In genomic region chr13:94050039-94050438, GRCh38 we compare ENCODE assay signal across 21 cellular contexts.
A peak's percentile ranks its signal among the peaks of the same experiment; 100 is the strongest.
DNase-seq lines count a peak whose midpoint lies in the region; ATAC-seq and TF ChIP-seq lines count a peak whose summit lies in the region.
"Had no signal": no experiment of that assay in that cellular context is flagged by ENCODE, and none has a peak within 500 bp of the region (broad histone marks: within the 10 kb centered on the region; RNA-seq: fewer than 3 reads in every experiment).

No MANE protein-coding gene starts in this region.

- H3K4me1 Mint-ChIP-seq in activated T-cell treated with anti-CD3 and anti-CD28 coated beads, Interleukin-2, amount 50 U/mL, for 24 hours (ENCODE audit: low read depth), result no peaks in the 10 kb centered on the region
- H3K4me1 Mint-ChIP-seq: B cell; CD4-positive, CD25-positive, alpha-beta regulatory T cell had no signal

- no peaks in the 10 kb centered on the region for H3K4me1 ChIP-seq in upper lobe of left lung
- H3K4me1 ChIP-seq: Caco-2, HAP-1 had no signal

- no peak for TF ChIP-seq CTCF in VCaP (conservative IDR thresholded peaks at IDR 0.05)
- no peak for TF ChIP-seq CTCF in upper lobe of left lung (IDR thresholded peaks at IDR 0.05)

- no peaks in the 10 kb centered on the region for H3K27me3 ChIP-seq in upper lobe of left lung
- H3K27me3 ChIP-seq: BLaER1 had no signal

- no peak overlapping the region for H3K4me3 Mint-ChIP-seq in activated T-cell treated with anti-CD3 and anti-CD28 coated beads, Interleukin-2, amount 50 U/mL, for 24 hours
- H3K4me3 Mint-ChIP-seq: B cell; CD4-positive, CD25-positive, alpha-beta regulatory T cell; CD8-positive, alpha-beta T cell; HFFc6 had no signal

- TF ChIP-seq EP300 in upper lobe of left lung (IDR thresholded peaks at IDR 0.05), result no peak

- ATAC-seq in left lobe of liver, result peak; percentile 39
- no peak for ATAC-seq in upper lobe of left lung (ENCODE audit: low FRiP score in 2 of 2)
- ATAC-seq: CD8-positive, alpha-beta T cell had no signal

- WGBS in upper lobe of left lung, 2 donors, result 75 to 78% methylated on average over 5 of the region's 5 CpGs

- TF ChIP-seq POLR2A in upper lobe of left lung (IDR thresholded peaks at IDR 0.05), result no peak

- no peaks in the 10 kb centered on the region for H3K36me3 ChIP-seq in upper lobe of left lung
- H3K36me3 ChIP-seq: BLaER1, HAP-1 had no signal

- peak; percentile 15 for DNase-seq in NCI-H146 (lab: John Stamatoyannopoulos, UW)
- DNase-seq in NCI-H146 treated with DMSO at 0.1 percent for 48 hours (lab: John Stamatoyannopoulos, UW; ENCODE audit: unreplicated experiment), result no peak
- DNase-seq in NCI-H748 (lab: John Stamatoyannopoulos, UW; ENCODE audit: unreplicated experiment), result peak; percentile 63
- no peak for DNase-seq in left lobe of liver (ENCODE audit: low spot score)
- no peak for DNase-seq in RKO (ENCODE audit: low spot score)
- no peak for DNase-seq in activated T-cell treated with anti-CD3 and anti-CD28 coated beads, Interleukin-2, amount 50 U/mL, for 24 hours
- no peak for DNase-seq in upper lobe of left lung
- DNase-seq: Caco-2; CD4-positive, CD25-positive, alpha-beta regulatory T cell; CD8-positive, alpha-beta T cell; DMS153; DMS79 treated with DMSO at 0.1 percent for 48 hours; GF-D8; GOT3; HFFc6 had no signal

- no peaks in the 10 kb centered on the region for H3K36me3 Mint-ChIP-seq in activated T-cell treated with anti-CD3 and anti-CD28 coated beads, Interleukin-2, amount 50 U/mL, for 24 hours (ENCODE audit: low read depth)
- H3K36me3 Mint-ChIP-seq: CD4-positive, CD25-positive, alpha-beta regulatory T cell; CD8-positive, alpha-beta T cell had no signal

- no peak overlapping the region for H3K27ac Mint-ChIP-seq in activated T-cell treated with anti-CD3 and anti-CD28 coated beads, Interleukin-2, amount 50 U/mL, for 24 hours
- H3K27ac Mint-ChIP-seq: B cell; CD4-positive, CD25-positive, alpha-beta regulatory T cell; CD8-positive, alpha-beta T cell; HFFc6 had no signal

- H3K4me3 ChIP-seq in upper lobe of left lung, result no peak overlapping the region
- H3K4me3 ChIP-seq: BLaER1, HAP-1 had no signal

- H3K27ac ChIP-seq in VCaP (peak overlapping the region; percentile 28), upper lobe of left lung (no peak overlapping the region)
- H3K27ac ChIP-seq: 22Rv1, BLaER1, C4-2B had no signal

- H3K9me3 Mint-ChIP-seq in activated T-cell treated with anti-CD3 and anti-CD28 coated beads, Interleukin-2, amount 50 U/mL, for 24 hours, result no peaks in the 10 kb centered on the region
- H3K9me3 Mint-ChIP-seq: CD4-positive, CD25-positive, alpha-beta regulatory T cell; CD8-positive, alpha-beta T cell; HFFc6 had no signal

- H3K27me3 Mint-ChIP-seq in activated T-cell treated with anti-CD3 and anti-CD28 coated beads, Interleukin-2, amount 50 U/mL, for 24 hours, result peaks cover 30% of the 10 kb centered on the region
- H3K27me3 Mint-ChIP-seq: B cell; CD4-positive, CD25-positive, alpha-beta regulatory T cell had no signal

- no peaks in the 10 kb centered on the region for H3K9me3 ChIP-seq in upper lobe of left lung
- H3K9me3 ChIP-seq: BLaER1, Caco-2, HAP-1 had no signal

Comparison
In these comparisons a context has a peak if more than half of its experiments do, and no peak if none do; other contexts are left out.
1. DNase-seq: peak in NCI-H146 (single experiment) and NCI-H748 (single experiment); none in NCI-H146 treated with DMSO at 0.1 percent for 48 hours (single experiment), left lobe of liver (single experiment), RKO (single experiment), activated T-cell treated with anti-CD3 and anti-CD28 coated beads, Interleukin-2, amount 50 U/mL, for 24 hours (single experiment) and upper lobe of left lung (0 of 2).